Comparison of ENCODE assay signal across 13 cellular contexts in the genomic region with DNA sequence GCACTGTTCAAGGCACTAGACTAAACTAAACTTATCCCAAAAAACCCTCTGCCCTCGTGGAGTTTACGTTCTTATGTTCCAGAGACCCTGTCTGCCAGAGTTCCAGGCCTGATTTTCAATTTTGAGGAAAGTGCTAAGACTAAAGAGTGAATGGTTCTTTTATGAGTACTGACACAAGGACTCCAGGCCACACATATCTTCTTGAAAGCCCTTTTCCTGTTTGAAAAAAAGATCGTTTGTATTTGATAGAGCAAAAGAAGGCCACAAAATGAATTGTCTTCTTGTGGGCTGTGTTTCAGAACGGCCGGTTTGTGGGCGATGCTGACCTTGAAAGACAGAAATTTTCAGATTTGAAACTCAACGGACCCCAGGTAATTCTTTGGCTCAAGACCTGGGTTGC. TPM values are rescaled to one million over a fixed set of nuclear protein-coding genes. Genes with fewer than 3 reads are reported as not detected.
DNase-seq lines count a peak whose midpoint lies in the region; ATAC-seq and TF ChIP-seq lines count a peak whose summit lies in the region.
"Had no signal": no experiment of that assay in that cellular context is flagged by ENCODE, and none has a peak within 500 bp of the region (broad histone marks: within the 10 kb centered on the region; RNA-seq: fewer than 3 reads in every experiment).

No MANE protein-coding gene starts in this region.

- H3K9me2 ChIP-seq in PC-3 (replicated peaks; ENCODE audit: low read length) = no peaks in the 10 kb centered on the region

- no peaks in the 10 kb centered on the region for H3K27me3 Mint-ChIP-seq in CD4-positive, CD25-positive, alpha-beta regulatory T cell

- H3K4me1 Mint-ChIP-seq in CD4-positive, CD25-positive, alpha-beta regulatory T cell = peaks cover 21 to 42% (median 33%) of the 10 kb centered on the region in 4 donors

- POLR2A ChIA-PET in PC-3 (lab: Charles Lee; ENCODE audit: unreplicated experiment) = interaction anchor here (0.6 kb wide), 1 partner anchor 20 kb away, joined by 8 read pairs; no protein-coding TSS in a partner anchor

- peak overlapping the region; percentile 74 for H3K27ac ChIP-seq in CD4-positive, CD25-positive, alpha-beta regulatory T cell (ENCODE audit: insufficient read depth, low read length, poor library complexity, severe bottlenecking)
- peak overlapping the region; percentile 95 for H3K27ac ChIP-seq in PC-3 (ENCODE audit: low read length)
- peak overlapping the region; percentile 85 for H3K27ac ChIP-seq in colonic mucosa
- peak overlapping the region; percentile 42 for H3K27ac ChIP-seq in parathyroid adenoma
- no peak overlapping the region for H3K27ac ChIP-seq in caudate nucleus (ENCODE audit: low read depth, low read length)

- H3K4me2 ChIP-seq in PC-3 (ENCODE audit: low read length) (peak overlapping the region; percentile 73; the same call in 1 of the 2 replicates), parathyroid adenoma (ENCODE audit: low read length) (no peak overlapping the region)

- peak overlapping the region; percentile 22 to 76 (median 51) for H3K4me3 Mint-ChIP-seq in CD4-positive, CD25-positive, alpha-beta regulatory T cell

- BruUV-seq in PC-3 (replicated peaks; lab: Mats Ljungman, UMichigan) = no TSS peak

- H3K9ac ChIP-seq in PC-3 (ENCODE audit: low read length) (peak overlapping the region; percentile 72), colonic mucosa (ENCODE audit: low read depth in 2 of 2, low read length in 2 of 2) (peak overlapping the region in 1 of 2 donors; percentile 76), parathyroid adenoma (no peak overlapping the region)

- CTCF ChIA-PET in PC-3 (lab: Charles Lee) = no interaction called here

- intact Hi-C loops in PC-3 (cut with micrococcal nuclease) = loop anchor here (1.0 kb wide), 2 partner anchors 14 to 81 kb away; partner anchors contain the start of genes MED19 and TMX2
- intact Hi-C loops in colonic mucosa (cut with DNase I) = no loop called here

- peaks cover 25% of the 10 kb centered on the region for H3K4me1 ChIP-seq in CD4-positive, CD25-positive, alpha-beta regulatory T cell (ENCODE audit: control insufficient read depth, insufficient read depth, low read length, poor library complexity, severe bottlenecking)
- H3K4me1 ChIP-seq in PC-3 (ENCODE audit: insufficient read depth, low read length) = peaks cover 42% of the 10 kb centered on the region
- H3K4me1 ChIP-seq in colonic mucosa = peaks cover 22% of the 10 kb centered on the region
- peaks cover 3% of the 10 kb centered on the region for H3K4me1 ChIP-seq in parathyroid adenoma

- no peaks in the 10 kb centered on the region for H3K27me3 ChIP-seq in CD4-positive, CD25-positive, alpha-beta regulatory T cell (ENCODE audit: control insufficient read depth, insufficient read depth, low read length)
- H3K27me3 ChIP-seq in PC-3 (ENCODE audit: low read length) = no peaks in the 10 kb centered on the region
- H3K27me3 ChIP-seq in colonic mucosa = no peaks in the 10 kb centered on the region
- no peaks in the 10 kb centered on the region for H3K27me3 ChIP-seq in parathyroid adenoma (ENCODE audit: control insufficient read depth, insufficient read depth, low read length)

- peaks cover 18% of the 10 kb centered on the region for H3F3A ChIP-seq in PC-3 (ENCODE audit: low read length, unreplicated experiment)

- H3K9me3 Mint-ChIP-seq in CD4-positive, CD25-positive, alpha-beta regulatory T cell = no peaks in the 10 kb centered on the region

- H4K20me1 ChIP-seq in PC-3 (ENCODE audit: low read length) = no peaks in the 10 kb centered on the region

- H3K4me3 ChIP-seq in CD4-positive, CD25-positive, alpha-beta regulatory T cell (ENCODE audit: low read depth, low read length) = peak overlapping the region; percentile 79
- H3K4me3 ChIP-seq in PC-3 (ENCODE audit: low read length) = 0 out of 2 replicates have a peak overlapping the region, but pooled peaks have one; percentile 24
- no peak overlapping the region for H3K4me3 ChIP-seq in colonic mucosa
- no peak overlapping the region for H3K4me3 ChIP-seq in parathyroid adenoma (ENCODE audit: low read depth, low read length)

- peak in 1 of 3 donors; percentile 23 for DNase-seq in CD4-positive, CD25-positive, alpha-beta regulatory T cell
- DNase-seq in PC-3 (no peak), colonic mucosa (no peak), caudate nucleus (lab: John Stamatoyannopoulos, UW) (no peak)
- DNase-seq: MM.1S, NCI-H526 treated with DMSO at 0.1 percent for 48 hours, T1000 had no signal

- H3K79me2 ChIP-seq in PC-3 (ENCODE audit: low read length) = peaks cover 87% of the 10 kb centered on the region
- H3K79me2 ChIP-seq in parathyroid adenoma = peaks cover 28% of the 10 kb centered on the region

- no peaks in the 10 kb centered on the region for H3K9me3 ChIP-seq in CD4-positive, CD25-positive, alpha-beta regulatory T cell (ENCODE audit: control insufficient read depth in 2 of 2, low read length in 2 of 2)
- H3K9me3 ChIP-seq in PC-3 (ENCODE audit: low read length) (no peaks in the 10 kb centered on the region), colonic mucosa (no peaks in the 10 kb centered on the region), parathyroid adenoma (ENCODE audit: control insufficient read depth, low read length) (no peaks in the 10 kb centered on the region)

- TF ChIP-seq CTCF in PC-3 (conservative IDR thresholded peaks at IDR 0.05; ENCODE audit: low read depth, low read length) (no peak), colonic mucosa (IDR thresholded peaks at IDR 0.05) (no peak), parathyroid adenoma (IDR thresholded peaks at IDR 0.05) (no peak)

- peak overlapping the region; percentile 70 to 99 (median 93) for H3K27ac Mint-ChIP-seq in CD4-positive, CD25-positive, alpha-beta regulatory T cell

- ATAC-seq in CD4-positive, CD25-positive, alpha-beta regulatory T cell (ENCODE audit: low read depth in 2 of 2) = no peak
- ATAC-seq in PC-3 = no peak
- ATAC-seq in HG03521 (IDR thresholded peaks at IDR 0.05; ENCODE audit: unreplicated experiment) = no peak
- no peak for ATAC-seq in HG03139 (IDR thresholded peaks at IDR 0.05; ENCODE audit: unreplicated experiment)
- no peak for ATAC-seq in HG02588 (IDR thresholded peaks at IDR 0.05; ENCODE audit: unreplicated experiment)

- peaks cover 12% of the 10 kb centered on the region for H3K36me3 Mint-ChIP-seq in CD4-positive, CD25-positive, alpha-beta regulatory T cell

- H3K36me3 ChIP-seq in CD4-positive, CD25-positive, alpha-beta regulatory T cell (ENCODE audit: control insufficient read depth, insufficient read depth, low read length) = peaks cover 4% of the 10 kb centered on the region
- H3K36me3 ChIP-seq in PC-3 (ENCODE audit: low read depth, low read length) (peaks cover 50% of the 10 kb centered on the region), colonic mucosa (peaks cover 7% of the 10 kb centered on the region), parathyroid adenoma (ENCODE audit: control insufficient read depth, insufficient read depth, low read length) (no peaks in the 10 kb centered on the region)

- H2AFZ ChIP-seq in PC-3 (ENCODE audit: low read length) (no peak overlapping the region), parathyroid adenoma (no peak overlapping the region)

RNA-seq across cellular contexts. Expression of gene CTNND1, which starts 32.1 kb away (rescaled TPM):
- 19.4 TPM for total RNA-seq in CD4-positive, CD25-positive, alpha-beta regulatory T cell
- polyA plus RNA-seq in CD4-positive, CD25-positive, alpha-beta regulatory T cell = 1 to 10 TPM in 3 of 4 donors, under 1 TPM in 1; 0.53 to 4.4 (median 2.0) TPM
- total RNA-seq in PC-3 (2014; rRNA removed) = 117 and 121 TPM in 2 replicates
- total RNA-seq in colonic mucosa = 100 to 1,000 TPM; 375 to 416 TPM

RNA-seq across cellular contexts. Expression of gene BTBD18, which starts 42.1 kb away (rescaled TPM):
- not detected for total RNA-seq in CD4-positive, CD25-positive, alpha-beta regulatory T cell
- under 1 TPM; 0.20 to 0.61 (median 0.52) TPM for polyA plus RNA-seq in CD4-positive, CD25-positive, alpha-beta regulatory T cell
- not detected in 2 replicates for total RNA-seq in PC-3 (2014; rRNA removed)
- not detected for total RNA-seq in colonic mucosa
- total RNA-seq: H1, posterior vena cava had no signal

RNA-seq across cellular contexts. Expression of gene SELENOH, which starts 52.4 kb away (rescaled TPM):
- total RNA-seq in CD4-positive, CD25-positive, alpha-beta regulatory T cell = 68.6 TPM
- 100 to 1,000 TPM; 205 to 248 (median 214) TPM for polyA plus RNA-seq in CD4-positive, CD25-positive, alpha-beta regulatory T cell
- total RNA-seq in PC-3 (2014; rRNA removed) (306 and 353 TPM in 2 replicates), colonic mucosa (100 to 1,000 TPM in 1 of 2 donors, 10 to 100 TPM in 1; 86.9 to 140 TPM)

Comparison
In these comparisons a context has a peak if more than half of its experiments do, and no peak if none do; other contexts are left out.
1. H3K4me3 ChIP-seq: peak in CD4-positive, CD25-positive, alpha-beta regulatory T cell (single experiment) and PC-3 (single experiment); none in colonic mucosa (single experiment) and parathyroid adenoma (single experiment).